Comparison of ENCODE assay signal across 1 cellular context in the genomic region with DNA sequence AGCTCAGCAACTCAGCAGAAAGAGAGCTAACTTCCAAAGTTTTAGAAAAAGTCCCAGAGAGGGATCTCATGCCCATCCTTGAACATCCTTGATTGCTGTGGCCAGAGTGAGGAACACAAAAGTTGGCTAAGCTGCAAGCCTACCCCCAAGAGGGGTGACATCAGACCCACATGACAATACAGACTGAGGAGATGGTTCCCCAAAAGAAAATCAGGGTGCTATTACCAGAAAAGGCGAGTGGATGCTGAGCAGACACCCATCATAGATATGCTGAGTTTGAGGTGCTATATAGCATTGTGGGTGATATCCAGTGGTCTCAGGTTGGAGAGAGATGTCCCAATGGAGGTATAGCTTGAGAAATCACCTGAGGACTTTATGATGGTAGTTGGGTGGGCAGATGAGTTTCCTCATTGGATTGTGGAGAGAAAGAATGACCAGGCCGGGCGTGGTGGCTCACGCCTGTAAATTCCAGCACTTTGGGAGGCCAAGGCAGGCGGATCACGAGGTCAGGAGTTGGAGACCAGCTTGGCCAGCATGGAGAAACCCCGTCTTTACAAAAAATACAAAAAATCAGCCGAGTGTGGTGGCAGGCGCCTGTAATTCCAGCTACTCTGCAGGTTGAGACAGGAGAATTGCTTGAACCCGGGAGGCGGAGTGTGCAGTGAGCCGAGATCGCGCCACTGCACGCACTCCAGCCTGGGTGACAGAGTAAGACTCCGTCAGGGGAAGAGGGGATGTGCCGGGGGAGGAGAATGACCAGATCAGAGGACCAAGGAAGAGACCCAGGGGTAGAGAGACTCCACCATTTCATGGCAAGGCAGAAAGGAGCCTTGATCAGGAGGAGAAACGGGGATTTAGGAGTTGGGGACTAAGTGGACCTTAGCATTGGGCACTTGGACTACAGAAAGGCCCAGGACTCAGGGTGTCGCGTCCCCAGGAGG.
TF ChIP-seq lines count a peak whose summit lies in the region.

No MANE protein-coding gene starts in this region.

TF ChIP-seq in H1, 55 proteins besides CTCF, POLR2A, EP300 and RAD21:
- TF ChIP-seq, protein P1, sequence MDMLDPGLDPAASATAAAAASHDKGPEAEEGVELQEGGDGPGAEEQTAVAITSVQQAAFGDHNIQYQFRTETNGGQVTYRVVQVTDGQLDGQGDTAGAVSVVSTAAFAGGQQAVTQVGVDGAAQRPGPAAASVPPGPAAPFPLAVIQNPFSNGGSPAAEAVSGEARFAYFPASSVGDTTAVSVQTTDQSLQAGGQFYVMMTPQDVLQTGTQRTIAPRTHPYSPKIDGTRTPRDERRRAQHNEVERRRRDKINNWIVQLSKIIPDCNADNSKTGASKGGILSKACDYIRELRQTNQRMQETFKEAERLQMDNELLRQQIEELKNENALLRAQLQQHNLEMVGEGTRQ (IDR thresholded peaks at IDR 0.05; ENCODE audit: low read length) = no peak
- TF ChIP-seq KDM4A (IDR thresholded peaks at IDR 0.05; ENCODE audit: low read depth, low read length, severe bottlenecking) = peak; percentile 2
- no peak for TF ChIP-seq SIRT6 (IDR thresholded peaks at IDR 0.05; ENCODE audit: low read length)
- TF ChIP-seq SRF (IDR thresholded peaks at IDR 0.05; ENCODE audit: low read depth, low read length) = no peak
- TF ChIP-seq RXRA (IDR thresholded peaks at IDR 0.05; ENCODE audit: insufficient read depth, low read depth, low read length) = no peak
- TF ChIP-seq, protein P2, sequence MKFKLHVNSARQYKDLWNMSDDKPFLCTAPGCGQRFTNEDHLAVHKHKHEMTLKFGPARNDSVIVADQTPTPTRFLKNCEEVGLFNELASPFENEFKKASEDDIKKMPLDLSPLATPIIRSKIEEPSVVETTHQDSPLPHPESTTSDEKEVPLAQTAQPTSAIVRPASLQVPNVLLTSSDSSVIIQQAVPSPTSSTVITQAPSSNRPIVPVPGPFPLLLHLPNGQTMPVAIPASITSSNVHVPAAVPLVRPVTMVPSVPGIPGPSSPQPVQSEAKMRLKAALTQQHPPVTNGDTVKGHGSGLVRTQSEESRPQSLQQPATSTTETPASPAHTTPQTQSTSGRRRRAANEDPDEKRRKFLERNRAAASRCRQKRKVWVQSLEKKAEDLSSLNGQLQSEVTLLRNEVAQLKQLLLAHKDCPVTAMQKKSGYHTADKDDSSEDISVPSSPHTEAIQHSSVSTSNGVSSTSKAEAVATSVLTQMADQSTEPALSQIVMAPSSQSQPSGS (IDR thresholded peaks at IDR 0.05; ENCODE audit: low read length) = 0 out of 2 replicates have a peak, but pooled peaks have one; percentile 24
- TF ChIP-seq CHD2 (IDR thresholded peaks at IDR 0.05; ENCODE audit: low read length) = no peak; the same call in 1 of the 2 replicates
- no peak for TF ChIP-seq GTF2F1 (IDR thresholded peaks at IDR 0.05; ENCODE audit: borderline replicate concordance, low read depth, low read length)
- no peak for TF ChIP-seq POLR2AphosphoS5 (IDR thresholded peaks at IDR 0.05; ENCODE audit: low read depth, low read length)
- TF ChIP-seq MAFK (IDR thresholded peaks at IDR 0.05; ENCODE audit: low read depth, low read length) = no peak
